1 cellular context compared by ENCODE assay signal in the genomic region with DNA sequence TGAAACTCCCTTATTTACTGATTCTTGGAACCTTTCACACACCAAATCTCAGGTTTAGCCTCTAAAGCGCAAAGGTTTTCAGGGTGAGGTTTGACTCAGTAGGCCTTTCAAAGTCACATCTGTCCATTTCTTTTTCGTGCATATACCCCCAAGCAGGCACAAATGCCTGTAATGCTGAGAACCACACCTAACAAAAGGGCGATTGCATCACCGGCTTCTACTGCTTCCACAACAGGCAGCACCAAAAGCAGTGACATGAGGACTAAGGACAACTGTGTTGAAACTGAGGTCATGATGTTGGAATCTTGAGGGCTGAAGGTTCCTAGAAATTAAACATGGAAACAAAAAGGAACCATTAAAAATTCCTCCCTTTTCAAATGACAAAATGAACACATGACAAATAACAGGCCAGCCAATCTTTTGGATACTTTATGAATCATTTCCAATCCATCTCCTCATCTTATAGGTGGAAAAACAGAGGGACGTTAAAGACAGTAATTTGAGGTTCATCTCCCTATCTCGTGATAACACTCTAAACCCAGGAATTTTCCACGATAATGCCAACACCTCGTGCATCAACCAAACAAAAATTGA.
TF ChIP-seq lines count a peak whose summit lies in the region.

No MANE protein-coding gene starts in this region.

TF ChIP-seq in HepG2, 621 proteins besides CTCF, POLR2A, EP300 and RAD21:
- 0 out of 4 replicates have a peak, but pooled peaks of 1 of the 2 experiments have one; percentile 26 for TF ChIP-seq ATF4 (CRISPR knock-in tag; IDR thresholded peaks at IDR 0.05)
- TF ChIP-seq THAP11 (CRISPR knock-in tag; IDR thresholded peaks at IDR 0.05): peak; percentile 46; the same call in 1 of the 2 replicates
- TF ChIP-seq ZNF12 (CRISPR knock-in tag; IDR thresholded peaks at IDR 0.05): 0 out of 2 replicates have a peak, but pooled peaks have one; percentile 16
- TF ChIP-seq CEBPG (CRISPR knock-in tag; IDR thresholded peaks at IDR 0.05): peak; percentile 51; the same call in 1 of the 2 replicates
- TF ChIP-seq CEBPB (IDR thresholded peaks at IDR 0.05; ENCODE audit: borderline replicate concordance, low read depth, low read length): peak; percentile 21; the same call in 1 of the 2 replicates
TF ChIP-seq in HepG2: peak in this region for 5; not testable (repeated sequence) for 616.
